16 cellular contexts compared by ENCODE assay signal in the genomic region with DNA sequence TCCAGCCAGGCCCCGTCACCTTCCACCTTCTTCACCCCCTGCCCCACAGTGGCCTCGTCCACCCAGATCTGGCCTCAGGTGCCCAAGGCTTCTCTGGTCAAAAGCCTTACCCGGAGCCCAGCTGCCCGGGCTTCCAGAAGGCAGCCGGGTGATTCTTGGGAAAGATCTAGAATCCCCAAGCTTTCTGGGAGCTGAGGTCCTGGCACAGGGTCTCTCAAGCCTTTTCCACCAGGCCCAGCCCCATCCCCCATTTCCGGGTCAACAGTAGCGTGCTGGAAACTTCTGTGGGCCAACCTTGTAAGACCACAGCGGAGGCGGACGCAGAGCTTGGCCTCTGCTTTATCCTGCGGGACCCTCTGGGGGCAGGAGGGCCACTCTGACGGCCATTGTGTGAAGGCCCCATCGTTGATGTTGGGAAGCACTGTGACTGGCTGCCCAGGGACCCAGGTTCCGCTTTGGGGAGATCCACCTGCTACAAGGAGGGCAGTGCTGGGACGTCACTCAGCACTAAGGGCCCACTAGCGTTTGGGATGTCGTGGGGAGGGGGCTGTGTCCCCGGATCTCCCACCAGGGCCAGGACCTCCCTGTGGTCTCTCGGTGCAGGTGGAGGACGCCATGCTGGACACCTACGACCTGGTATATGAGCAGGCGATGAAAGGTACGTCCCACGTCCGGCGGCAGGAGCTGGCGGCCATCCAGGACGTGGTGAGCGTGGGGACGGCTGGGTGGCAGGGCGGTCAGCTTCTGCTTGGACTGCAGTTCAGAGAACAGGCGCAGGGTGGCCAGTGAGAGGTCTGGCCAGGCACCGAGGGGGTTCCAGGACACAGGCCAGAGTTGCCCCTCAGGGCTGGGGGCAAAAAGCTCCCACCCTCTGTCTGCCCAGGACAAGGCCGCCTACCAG. TPM values are rescaled to one million over a fixed set of nuclear protein-coding genes. Genes with fewer than 3 reads are reported as not detected.
A peak's percentile ranks its signal among the peaks of the same experiment; 100 is the strongest.
DNase-seq lines count a peak whose midpoint lies in the region; FAIRE-seq and TF ChIP-seq lines count a peak whose summit lies in the region.
"Had no signal": no experiment of that assay in that cellular context is flagged by ENCODE, and none has a peak within 500 bp of the region (broad histone marks: within the 10 kb centered on the region; RNA-seq: fewer than 3 reads in every experiment).

No MANE protein-coding gene starts in this region.

- H2BK120ac ChIP-seq in H1 (replicated peaks; ENCODE audit: low read depth, low read length), result no peak overlapping the region
- H2BK120ac ChIP-seq in mesenchymal stem cell (ENCODE audit: low read depth, low read length), result no peak overlapping the region

- no peak overlapping the region for H3K56ac ChIP-seq in H1 (replicated peaks; ENCODE audit: insufficient read length, low read depth, low read length)

- H3K27me3 ChIP-seq in SJSA1 (replicated peaks), result no peaks in the 10 kb centered on the region
- H3K27me3 ChIP-seq in H1 (replicated peaks in 1 of 4; ENCODE audit: control insufficient read depth in 3 of 4, extremely low read depth in 1 of 4, insufficient read depth in 3 of 4, low read length in 3 of 4), result no peaks in the 10 kb centered on the region; a peak in 1 of 7 replicates
- no peaks in the 10 kb centered on the region for H3K27me3 ChIP-seq in mesenchymal stem cell (ENCODE audit: control insufficient read depth in 1 of 2, insufficient read depth in 1 of 2, low read length in 2 of 2)
- no peaks in the 10 kb centered on the region for H3K27me3 ChIP-seq in subcutaneous abdominal adipose tissue (ENCODE audit: control insufficient read depth in 5 of 5, insufficient read depth in 4 of 5, low read length in 5 of 5)
- H3K27me3 ChIP-seq in adrenal gland, result no peaks in the 10 kb centered on the region

- CTCF ChIA-PET in H1 (lab: Charles Lee; ENCODE audit: partially characterized antibody), result interaction anchor here (0.6 to 1.3 kb wide), 8 partner anchors 9 to 886 kb away, joined by 3 to 4 read pairs (median 3); no protein-coding TSS in a partner anchor

- H3K4me3 ChIP-seq in SJSA1 (no peak overlapping the region), H1 (ENCODE audit: extremely low read depth in 1 of 4, insufficient read depth in 2 of 4, low read depth in 3 of 4, low read length in 4 of 4) (no peak overlapping the region), mesenchymal stem cell (ENCODE audit: insufficient read depth in 1 of 2, low read depth in 1 of 2, low read length in 2 of 2) (no peak overlapping the region), subcutaneous abdominal adipose tissue (ENCODE audit: low read depth in 1 of 5, low read length in 5 of 5) (no peak overlapping the region), adrenal gland (no peak overlapping the region)

- H3K9me3 ChIP-seq in SJSA1 (replicated peaks) (no peaks in the 10 kb centered on the region), H1 (ENCODE audit: insufficient read depth in 2 of 2, low read depth in 1 of 2, low read length in 1 of 2) (no peaks in the 10 kb centered on the region), mesenchymal stem cell (ENCODE audit: control insufficient read depth, low read length) (peaks cover 8% of the 10 kb centered on the region), subcutaneous abdominal adipose tissue (ENCODE audit: control insufficient read depth in 5 of 5, low read length in 5 of 5) (peaks cover 0 to 8% (median 6%) of the 10 kb centered on the region in 5 donors), adrenal gland (replicated peaks in 1 of 3) (no peaks in the 10 kb centered on the region)

- peak overlapping the region; percentile 28; the same call in 1 of the 2 replicates for H3K27ac ChIP-seq in SJSA1
- no peak overlapping the region for H3K27ac ChIP-seq in H1 (ENCODE audit: low read depth, low read length)
- no peak overlapping the region for H3K27ac ChIP-seq in mesenchymal stem cell (ENCODE audit: low read length, poor library complexity, severe bottlenecking)
- peak overlapping the region; percentile 78 for H3K27ac ChIP-seq in subcutaneous abdominal adipose tissue (ENCODE audit: low read depth, low read length)
- no peak overlapping the region for H3K27ac ChIP-seq in adrenal gland

- TF ChIP-seq POLR2A in H1 (IDR thresholded peaks at IDR 0.05; ENCODE audit: control extremely low read depth in 1 of 2, low read depth in 2 of 2, low read length in 2 of 2), result no peak
- no peak for TF ChIP-seq POLR2A in adrenal gland (IDR thresholded peaks at IDR 0.05)

- no peak overlapping the region for H3K4ac ChIP-seq in H1 (replicated peaks; ENCODE audit: insufficient read length, low read depth, low read length)
- no peak overlapping the region for H3K4ac ChIP-seq in mesenchymal stem cell (ENCODE audit: low read depth in 1 of 2, low read length in 2 of 2)

- H4K8ac ChIP-seq in H1 (ENCODE audit: extremely low read depth, insufficient read depth, low read length), result peak overlapping the region; percentile 79; the same call in 1 of the 2 replicates
- no peak overlapping the region for H4K8ac ChIP-seq in mesenchymal stem cell (ENCODE audit: low read length)

- no peak overlapping the region for H3K14ac ChIP-seq in H1 (ENCODE audit: insufficient read length)
- no peak overlapping the region for H3K14ac ChIP-seq in mesenchymal stem cell (ENCODE audit: low read length in 2 of 2)

- H2BK20ac ChIP-seq in H1 (ENCODE audit: low read length), result no peak overlapping the region

- H3K23ac ChIP-seq in H1 (ENCODE audit: insufficient read length), result no peak overlapping the region
- H3K23ac ChIP-seq in mesenchymal stem cell (ENCODE audit: low read length in 2 of 2), result no peak overlapping the region

- H3K79me1 ChIP-seq in H1 (ENCODE audit: low read depth, low read length), result no peaks in the 10 kb centered on the region
- H3K79me1 ChIP-seq in mesenchymal stem cell (replicated peaks; ENCODE audit: low read length, poor library complexity, severe bottlenecking), result no peaks in the 10 kb centered on the region

- no peak for TF ChIP-seq RAD21 in H1 (IDR thresholded peaks at IDR 0.05 in 1 of 2, conservative IDR thresholded peaks at IDR 0.05 in 1 of 2; ENCODE audit: low read depth in 2 of 2, low read length in 2 of 2)

- H3K9ac ChIP-seq in H1 (replicated peaks in 1 of 4; ENCODE audit: extremely low read depth in 1 of 4, low read depth in 3 of 4, low read length in 3 of 4) (no peak overlapping the region), mesenchymal stem cell (ENCODE audit: low read length) (peak overlapping the region; percentile 73), subcutaneous abdominal adipose tissue (ENCODE audit: low read length in 5 of 5) (no peak overlapping the region)

- 91% methylated on average over 33 of the region's 34 CpGs; no CpG with 5 or more reads in 1 of the 2 experiments for WGBS in H1 (ENCODE audit: extremely low coverage in 1 of 2, insufficient coverage in 1 of 2, insufficient read length in 1 of 2, insufficient replicate concordance in 2 of 2, low coverage in 1 of 2, low lambda C conversion rate in 2 of 2, missing lambda C conversion rate in 1 of 2), 2 experiments
- WGBS in mesenchymal stem cell, result 93% methylated on average over 34 of the region's 34 CpGs
- 88 to 92% (median 89%) methylated on average over 24 to 34 of the region's 34 CpGs for WGBS in adrenal gland, 4 donors

- H3K4me1 ChIP-seq in SJSA1 (replicated peaks) (peaks cover 62% of the 10 kb centered on the region), H1 (replicated peaks in 1 of 4; ENCODE audit: control insufficient read depth in 3 of 4, insufficient read depth in 4 of 4, low read length in 3 of 4) (no peaks in the 10 kb centered on the region), mesenchymal stem cell (ENCODE audit: control insufficient read depth, insufficient read depth, low read depth, low read length) (peaks cover 18% of the 10 kb centered on the region), subcutaneous abdominal adipose tissue (ENCODE audit: control insufficient read depth in 5 of 5, insufficient read depth in 5 of 5, low read length in 5 of 5) (peaks cover 2 to 41% (median 36%) of the 10 kb centered on the region in 5 donors), adrenal gland (replicated peaks in 1 of 2) (peaks cover 9 to 14% of the 10 kb centered on the region in 2 donors)

- H4K91ac ChIP-seq in H1 (replicated peaks; ENCODE audit: insufficient read length, low read length) (no peak overlapping the region), mesenchymal stem cell (ENCODE audit: low read length) (no peak overlapping the region)

- H3K36me3 ChIP-seq in SJSA1, result no peaks in the 10 kb centered on the region
- no peaks in the 10 kb centered on the region for H3K36me3 ChIP-seq in H1 (ENCODE audit: control insufficient read depth in 2 of 4, insufficient read depth in 4 of 4, low read length in 3 of 4)
- no peaks in the 10 kb centered on the region for H3K36me3 ChIP-seq in mesenchymal stem cell (ENCODE audit: control insufficient read depth in 1 of 2, insufficient read depth in 2 of 2, low read depth in 1 of 2, low read length in 2 of 2)
- H3K36me3 ChIP-seq in subcutaneous abdominal adipose tissue (ENCODE audit: control insufficient read depth in 5 of 5, insufficient read depth in 5 of 5, low read length in 5 of 5), result no peaks in the 10 kb centered on the region
- no peaks in the 10 kb centered on the region for H3K36me3 ChIP-seq in adrenal gland (replicated peaks in 1 of 2)

- no peak overlapping the region for H3K4me2 ChIP-seq in H1 (ENCODE audit: insufficient read depth in 1 of 2, low read depth in 2 of 2, low read length in 2 of 2)
- no peak overlapping the region for H3K4me2 ChIP-seq in mesenchymal stem cell (ENCODE audit: low read length, poor library complexity, severe bottlenecking)

- H2AK5ac ChIP-seq in H1 (ENCODE audit: low read depth, low read length) (no peak overlapping the region), mesenchymal stem cell (ENCODE audit: low read length, severe bottlenecking) (no peak overlapping the region)

- TF ChIP-seq CTCF in H1 (IDR thresholded peaks at IDR 0.05; ENCODE audit: control extremely low read depth in 1 of 3, insufficient read depth in 1 of 3, low read depth in 1 of 3, low read length in 3 of 3) (no peak), adrenal gland (IDR thresholded peaks at IDR 0.05) (no peak)

- intact Hi-C loops in adrenal gland (cut with DNase I), result loop anchor here (5.0 to 10.0 kb wide), 2 partner anchors 54 to 212 kb away; no protein-coding TSS in a partner anchor

- H3K18ac ChIP-seq in H1 (ENCODE audit: extremely low read depth, low read length) (no peak overlapping the region), mesenchymal stem cell (ENCODE audit: low read depth in 1 of 2, low read length in 2 of 2) (no peak overlapping the region)

- H3K23me2 ChIP-seq in H1 (ENCODE audit: low read depth, low read length), result no peaks in the 10 kb centered on the region

- no peak overlapping the region for H2BK15ac ChIP-seq in H1 (ENCODE audit: low read length)
- no peak overlapping the region for H2BK15ac ChIP-seq in mesenchymal stem cell (ENCODE audit: low read depth, poor library complexity, severe bottlenecking)

- H2AFZ ChIP-seq in H1 (ENCODE audit: low read length), result no peak overlapping the region
- no peak overlapping the region for H2AFZ ChIP-seq in mesenchymal stem cell (ENCODE audit: low read depth, low read length)

- POLR2A ChIA-PET in H1 (lab: Charles Lee; ENCODE audit: partially characterized antibody), result interaction anchor here (1.6 kb wide), 1 partner anchor 64 kb away, joined by 6 read pairs; the partner anchor contains the start of gene CD81

- FAIRE-seq in H1 (lab: Jason Lieb, UNC) (no peak), urothelium cell line (lab: Jason Lieb, UNC) (no peak)
- FAIRE-seq: bronchial epithelial cell had no signal

- H2BK5ac ChIP-seq in H1 (ENCODE audit: low read depth, low read length) (no peak overlapping the region), mesenchymal stem cell (ENCODE audit: low read depth, low read length, poor library complexity, severe bottlenecking) (no peak overlapping the region)

- H3K79me2 ChIP-seq in H1 (ENCODE audit: control insufficient read depth in 1 of 2, insufficient read depth in 2 of 2, low read length in 2 of 2), result no peaks in the 10 kb centered on the region

- no peak for DNase-seq in SJSA1 (ENCODE audit: low read depth in 1 of 2, low spot score in 2 of 2)
- no peak for DNase-seq in H1 (ENCODE audit: low read depth in 1 of 2, low spot score in 2 of 2)
- DNase-seq in mesenchymal stem cell, result no peak
- DNase-seq in urothelium cell line (ENCODE audit: low spot score), result no peak
- no peak for DNase-seq in HPDE6-E6E7 (ENCODE audit: extremely low spot score)
- no peak for DNase-seq in adrenal gland
- DNase-seq: activated naive CD8-positive, alpha-beta T cell treated with anti-CD3 and anti-CD28 coated beads for 36 hours; DMS 273 treated with DMSO at 0.1 percent for 48 hours; MV-4-11; NCI-H2029 treated with DMSO at 0.1 percent for 48 hours; NCI-H510A treated with DMSO at 0.1 percent for 48 hours; stimulated activated CD4-positive, alpha-beta T cell treated with anti-CD3 and anti-CD28 coated beads, Interleukin-4, amount 100 ng/mL, for 1 hour had no signal

- peaks cover 0 to 2% of the 10 kb centered on the region in 2 experiments for H4K20me1 ChIP-seq in H1 (replicated peaks in 1 of 2; ENCODE audit: control insufficient read depth in 1 of 2, insufficient read depth in 2 of 2, low read length in 2 of 2)

- H2BK12ac ChIP-seq in H1 (ENCODE audit: low read depth, low read length) (no peak overlapping the region), mesenchymal stem cell (ENCODE audit: low read length in 2 of 2) (peak overlapping the region in 1 of 2 experiments; percentile 15)

- TF ChIP-seq EP300 in H1 (IDR thresholded peaks at IDR 0.05; ENCODE audit: borderline replicate concordance in 1 of 2, low read depth in 2 of 2, low read length in 2 of 2), result no peak

- no peak overlapping the region for H4K5ac ChIP-seq in H1 (ENCODE audit: insufficient read length, low read depth, low read length)

RNA-seq across cellular contexts. Expression of gene TSPAN32, which starts 11.5 kb away (rescaled TPM):
- 0.39 TPM in 1 of 2 replicates, not detected in the other for total RNA-seq in SJSA1 (2014; rRNA removed; shearing (Covaris generic))
- not detected in 2 replicates for total RNA-seq in H1 (2021; fragmentation: NEBNext Ultra II Directional; extraction: Animal tissue kit (Norgen Biotek cat#: 25700))
- polyA plus RNA-seq in H1 (2011; rRNA removed) (not detected in 2 replicates), adrenal gland (1 to 10 TPM in 2 of 3 donors, not detected in 1; 1.7 to 7.0 TPM)
- polyA plus RNA-seq in H1 (2011; cell fraction: cytosol; rRNA removed), result not detected
- not detected for polyA plus RNA-seq in H1 (2011; cell fraction: nucleus; rRNA removed)
- polyA plus RNA-seq in H1 (2012, experiment 1 of 2), result 0.13 to 0.16 TPM in 2 of 4 replicates, not detected in the others
- not detected for polyA plus RNA-seq in H1 (2012, experiment 2 of 2)
- not detected for polyA plus RNA-seq in H1 (2013, experiment 1 of 2)
- not detected for polyA plus RNA-seq in H1 (2013, experiment 2 of 2)
- not detected in 2 replicates for polyA minus RNA-seq in H1 (2011; rRNA and poly(A)+ RNA removed)
- not detected for polyA minus RNA-seq in H1 (2011; cell fraction: cytosol; rRNA and poly(A)+ RNA removed)
- not detected for polyA minus RNA-seq in H1 (2011; cell fraction: nucleus; rRNA and poly(A)+ RNA removed)
- polyA plus RNA-seq in mesenchymal stem cell (2013, experiment 1 of 2), result 0.15 TPM
- 0.08 TPM for polyA plus RNA-seq in mesenchymal stem cell (2013, experiment 2 of 2)
- total RNA-seq in adrenal gland, result 1 to 10 TPM in 1 of 8 donors, under 1 TPM in 4, not detected in 3; 0.14 to 1.4 (median 0.60) TPM
- total RNA-seq: bronchial epithelial cell, esophagus mucosa had no signal

RNA-seq across cellular contexts. Expression of gene C11orf21, which starts 11.6 kb away (rescaled TPM):
- total RNA-seq in SJSA1 (2014; rRNA removed; shearing (Covaris generic)), result 0.11 TPM in 1 of 2 replicates, not detected in the other
- total RNA-seq in H1 (2021; fragmentation: NEBNext Ultra II Directional; extraction: Animal tissue kit (Norgen Biotek cat#: 25700)), result not detected in 2 replicates
- polyA plus RNA-seq in H1 (2011; rRNA removed), result not detected in 2 replicates
- polyA plus RNA-seq in H1 (2011; cell fraction: cytosol; rRNA removed), result not detected
- not detected for polyA plus RNA-seq in H1 (2011; cell fraction: nucleus; rRNA removed)
- not detected in 4 replicates for polyA plus RNA-seq in H1 (2012, experiment 1 of 2)
- polyA plus RNA-seq in H1 (2012, experiment 2 of 2), result not detected
- polyA plus RNA-seq in H1 (2013, experiment 1 of 2), result not detected
- polyA plus RNA-seq in H1 (2013, experiment 2 of 2), result not detected
- not detected in 2 replicates for polyA minus RNA-seq in H1 (2011; rRNA and poly(A)+ RNA removed)
- polyA minus RNA-seq in H1 (2011; cell fraction: cytosol; rRNA and poly(A)+ RNA removed), result not detected
- polyA minus RNA-seq in H1 (2011; cell fraction: nucleus; rRNA and poly(A)+ RNA removed), result not detected
- polyA plus RNA-seq in mesenchymal stem cell (2013, experiment 1 of 2), result not detected
- not detected for polyA plus RNA-seq in mesenchymal stem cell (2013, experiment 2 of 2)
- total RNA-seq in adrenal gland, result under 1 TPM; 0.12 to 0.97 (median 0.32) TPM
- 1 to 10 TPM in 1 of 3 donors, under 1 TPM in 2; 0.04 to 2.1 (median 0.64) TPM for polyA plus RNA-seq in adrenal gland
- total RNA-seq: bronchial epithelial cell had no signal
- polyA plus RNA-seq: BJ had no signal

RNA-seq across cellular contexts. Expression of gene ASCL2, which starts 42.9 kb away (rescaled TPM):
- not detected in 2 replicates for total RNA-seq in SJSA1 (2014; rRNA removed; shearing (Covaris generic))
- total RNA-seq in H1 (2021; fragmentation: NEBNext Ultra II Directional; extraction: Animal tissue kit (Norgen Biotek cat#: 25700)), result 0.23 and 0.56 TPM in 2 replicates
- 0.41 and 0.51 TPM in 2 replicates for polyA plus RNA-seq in H1 (2011; rRNA removed)
- polyA plus RNA-seq in H1 (2011; cell fraction: cytosol; rRNA removed), result 0.34 TPM
- polyA plus RNA-seq in H1 (2011; cell fraction: nucleus; rRNA removed), result 0.34 TPM
- 0.15 to 0.42 TPM (median 0.37 TPM) in 3 of 4 replicates, not detected in the other for polyA plus RNA-seq in H1 (2012, experiment 1 of 2)
- polyA plus RNA-seq in H1 (2012, experiment 2 of 2), result 0.08 TPM
- 0.26 TPM for polyA plus RNA-seq in H1 (2013, experiment 1 of 2)
- 0.42 TPM for polyA plus RNA-seq in H1 (2013, experiment 2 of 2)
- polyA minus RNA-seq in H1 (2011; rRNA and poly(A)+ RNA removed), result 0.13 TPM in 1 of 2 replicates, not detected in the other
- 0.59 TPM for polyA minus RNA-seq in H1 (2011; cell fraction: cytosol; rRNA and poly(A)+ RNA removed)
- 0.40 TPM for polyA minus RNA-seq in H1 (2011; cell fraction: nucleus; rRNA and poly(A)+ RNA removed)
- not detected for polyA plus RNA-seq in mesenchymal stem cell (2013, experiment 1 of 2)
- not detected for polyA plus RNA-seq in mesenchymal stem cell (2013, experiment 2 of 2)
- 1 to 10 TPM in 3 of 8 donors, under 1 TPM in 4, not detected in 1; 0.39 to 2.2 (median 0.92) TPM for total RNA-seq in adrenal gland
- polyA plus RNA-seq in adrenal gland, result under 1 TPM in 2 of 3 donors, not detected in 1; 0.44 to 0.88 TPM
- polyA plus RNA-seq: BJ had no signal

Comparison
In these comparisons a context has a peak if more than half of its experiments do, and no peak if none do; other contexts are left out.
1. H3K27ac ChIP-seq: peak in SJSA1 (single experiment) and subcutaneous abdominal adipose tissue (single experiment); none in H1 (single experiment), mesenchymal stem cell (single experiment) and adrenal gland (0 of 5).